ENCODE assay signal across 10 cellular contexts in genomic region chr5:87410941-87411340, GRCh38. TPM values are rescaled to one million over a fixed set of nuclear protein-coding genes. Genes with fewer than 3 reads are reported as not detected.
DNase-seq lines count a peak whose midpoint lies in the region; ATAC-seq, FAIRE-seq and TF ChIP-seq lines count a peak whose summit lies in the region.
"Had no signal": no experiment of that assay in that cellular context is flagged by ENCODE, and none has a peak within 500 bp of the region (broad histone marks: within the 10 kb centered on the region; RNA-seq: fewer than 3 reads in every experiment).

No MANE protein-coding gene starts in this region.

- H3K79me2 ChIP-seq in endothelial cell of umbilical vein (ENCODE audit: control insufficient read depth, insufficient read depth, low read length), result peaks cover 56% of the 10 kb centered on the region

- H3K9me1 ChIP-seq in endothelial cell of umbilical vein (replicated peaks; ENCODE audit: control insufficient read depth, extremely low read depth, insufficient read depth, low read length), result no peaks in the 10 kb centered on the region

- intact Hi-C loops in Panc1 (cut with micrococcal nuclease; ENCODE audit: unreplicated experiment), result no loop called here
- intact Hi-C loops in endothelial cell of umbilical vein (cut with micrococcal nuclease), result loop anchor here (5.0 kb wide), 4 partner anchors 289 to 1271 kb away; partner anchors contain the start of gene COX7C

- WGBS in tibial nerve, 2 donors, result 66 to 71% methylated on average over 2 of the region's 2 CpGs

- H3K9me3 ChIP-seq in Panc1 (ENCODE audit: control insufficient read depth, insufficient read depth, low read depth, low read length), result no peaks in the 10 kb centered on the region
- no peaks in the 10 kb centered on the region for H3K9me3 ChIP-seq in endothelial cell of umbilical vein (replicated peaks; ENCODE audit: control insufficient read depth, insufficient read depth, low read length)
- H3K9me3 ChIP-seq in tibial nerve, result no peaks in the 10 kb centered on the region

- POLR2A ChIA-PET in Panc1 (lab: Charles Lee) (interaction anchor here (1.0 kb wide), 1 partner anchor 11 kb away, joined by 3 read pairs; no protein-coding TSS in a partner anchor), endothelial cell of umbilical vein (lab: Charles Lee) (no interaction called here)

- TF ChIP-seq POLR2A in endothelial cell of umbilical vein (IDR thresholded peaks at IDR 0.05; ENCODE audit: low read depth, low read length), result no peak
- no peak for TF ChIP-seq POLR2A in tibial nerve (IDR thresholded peaks at IDR 0.05)

- peak overlapping the region; percentile 16; the same call in 1 of the 2 replicates for H3K4me3 ChIP-seq in GM08714 (ENCODE audit: low read length)
- peak overlapping the region; percentile 82 to 94; a peak in 3 of 4 replicates for H3K4me3 ChIP-seq in Panc1 (ENCODE audit: low read depth in 2 of 2, low read length in 2 of 2)
- H3K4me3 ChIP-seq in endothelial cell of umbilical vein (replicated peaks in 1 of 3; ENCODE audit: insufficient read depth in 1 of 3, low read depth in 1 of 3, low read length in 3 of 3), result peak overlapping the region in 1 of 3 experiments; percentile 96
- peak overlapping the region; percentile 97 for H3K4me3 ChIP-seq in retinal pigment epithelial cell (ENCODE audit: low read length)
- H3K4me3 ChIP-seq in tibial nerve, result peak overlapping the region in 1 of 4 donors; percentile 96

- H3K36me3 ChIP-seq in Panc1 (ENCODE audit: control insufficient read depth, insufficient read depth, low read length) (peaks cover 42% of the 10 kb centered on the region), endothelial cell of umbilical vein (ENCODE audit: control insufficient read depth in 2 of 2, extremely low read depth in 1 of 2, insufficient read depth in 2 of 2, low read length in 2 of 2) (peaks cover 2 to 11% of the 10 kb centered on the region in 2 experiments), tibial nerve (peaks cover 0 to 35% (median 0%) of the 10 kb centered on the region in 3 donors)

- H3K27me3 ChIP-seq in Panc1 (ENCODE audit: control insufficient read depth, insufficient read depth, low read length), result no peaks in the 10 kb centered on the region
- no peaks in the 10 kb centered on the region for H3K27me3 ChIP-seq in endothelial cell of umbilical vein (ENCODE audit: control insufficient read depth in 2 of 2, insufficient read depth in 2 of 2, low read length in 2 of 2)
- H3K27me3 ChIP-seq in tibial nerve, result no peaks in the 10 kb centered on the region

- no peak overlapping the region for H2AFZ ChIP-seq in endothelial cell of umbilical vein (ENCODE audit: low read depth, low read length)

- H3K4me1 ChIP-seq in Panc1 (ENCODE audit: control insufficient read depth, insufficient read depth, low read length) (peaks cover 12% of the 10 kb centered on the region; the same call in 1 of the 2 replicates), endothelial cell of umbilical vein (ENCODE audit: control insufficient read depth, extremely low read depth, insufficient read depth, low read length) (peaks cover 18% of the 10 kb centered on the region), tibial nerve (peaks cover 0 to 52% (median 10%) of the 10 kb centered on the region in 4 donors)

- dilution Hi-C loops in endothelial cell of umbilical vein (cut with MboI; ENCODE audit: extremely low pct_ligation_motif_present, low sequenced_read_pairs), result no loop called here

- in situ Hi-C loops in Panc1 (cut with HindIII; ENCODE audit: low pct_unique_long_range_greater_than_20kb, low sequenced_read_pairs), result no loop called here

- H4K20me1 ChIP-seq in endothelial cell of umbilical vein (replicated peaks; ENCODE audit: control insufficient read depth, extremely low read depth, insufficient read depth, low read length), result peaks cover 3% of the 10 kb centered on the region

- no peak for DNase-seq in Panc1 (ENCODE audit: low read depth, low spot score)
- DNase-seq in endothelial cell of umbilical vein (ENCODE audit: low read depth, low spot score), result no peak
- DNase-seq in retinal pigment epithelial cell (ENCODE audit: low read depth), result peak; percentile 94
- DNase-seq in tibial nerve (ENCODE audit: low spot score in 2 of 2), result no peak
- DNase-seq in superior temporal gyrus (ENCODE audit: extremely low spot score), result no peak
- DNase-seq in SKM-1 treated with dmso at 0.1 percent for 144 hours (lab: John Stamatoyannopoulos, UW; ENCODE audit: unreplicated experiment), result no peak
- DNase-seq in COLO668 (lab: John Stamatoyannopoulos, UW; ENCODE audit: unreplicated experiment), result no peak
- DNase-seq: kidney, NCI-H187 had no signal

- BruUV-seq in Panc1 (replicated peaks; lab: Mats Ljungman, UMichigan) (no TSS peak), endothelial cell of umbilical vein (replicated peaks; lab: Mats Ljungman, UMichigan) (no TSS peak)

- H3K27ac ChIP-seq in Panc1 (ENCODE audit: low read length) (peak overlapping the region; percentile 97), endothelial cell of umbilical vein (ENCODE audit: insufficient read depth, low read depth, low read length) (peak overlapping the region; percentile 97), tibial nerve (peak overlapping the region in 2 of 4 donors; percentile 98 to 100)

- CTCF ChIA-PET in Panc1 (lab: Charles Lee), result no interaction called here
- CTCF ChIA-PET in endothelial cell of umbilical vein (lab: Charles Lee), result interaction anchor here (1.1 to 4.2 kb wide), 3 partner anchors 8 to 1280 kb away, joined by 3 to 33 read pairs (median 10); no protein-coding TSS in a partner anchor

- no peak for ATAC-seq in Panc1

- no peak for TF ChIP-seq EP300 in tibial nerve (IDR thresholded peaks at IDR 0.05)

- FAIRE-seq in endothelial cell of umbilical vein (lab: Jason Lieb, UNC), result no peak

- H3K4me2 ChIP-seq in endothelial cell of umbilical vein (ENCODE audit: insufficient read depth, low read length), result peak overlapping the region; percentile 88

- TF ChIP-seq CTCF in Panc1 (IDR thresholded peaks at IDR 0.05), result no peak
- no peak for TF ChIP-seq CTCF in endothelial cell of umbilical vein (IDR thresholded peaks at IDR 0.05; ENCODE audit: extremely low read depth in 1 of 2, insufficient read depth in 1 of 2, low read depth in 1 of 2, low read length in 2 of 2)
- no peak for TF ChIP-seq CTCF in retinal pigment epithelial cell (conservative IDR thresholded peaks at IDR 0.05; ENCODE audit: low read depth, low read length)
- TF ChIP-seq CTCF in tibial nerve (IDR thresholded peaks at IDR 0.05), result no peak

- H3K9ac ChIP-seq in endothelial cell of umbilical vein (replicated peaks; ENCODE audit: extremely low read depth, insufficient read depth, low read length), result peak overlapping the region; percentile 98

TF ChIP-seq in endothelial cell of umbilical vein, 7 proteins besides CTCF, POLR2A, EP300 and RAD21:
- no peak for TF ChIP-seq FOS (IDR thresholded peaks at IDR 0.05; ENCODE audit: borderline replicate concordance, insufficient read depth, low read length)
- TF ChIP-seq EZH2 (IDR thresholded peaks at IDR 0.05; ENCODE audit: borderline replicate concordance, low read depth, low read length, severe bottlenecking), result no peak
- no peak for TF ChIP-seq JUN (IDR thresholded peaks at IDR 0.05; ENCODE audit: borderline replicate concordance, insufficient read depth, insufficient read length, low read depth)
- TF ChIP-seq, protein P1, sequence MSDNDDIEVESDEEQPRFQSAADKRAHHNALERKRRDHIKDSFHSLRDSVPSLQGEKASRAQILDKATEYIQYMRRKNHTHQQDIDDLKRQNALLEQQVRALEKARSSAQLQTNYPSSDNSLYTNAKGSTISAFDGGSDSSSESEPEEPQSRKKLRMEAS (IDR thresholded peaks at IDR 0.05; ENCODE audit: insufficient read depth, insufficient read length), result no peak
- TF ChIP-seq MYC (IDR thresholded peaks at IDR 0.05; ENCODE audit: low read depth, low read length), result no peak
- no peak for TF ChIP-seq GATA2 (IDR thresholded peaks at IDR 0.05; ENCODE audit: insufficient read depth, insufficient read length, low read depth, low read length)
- no peak for TF ChIP-seq POLR2AphosphoS5 (IDR thresholded peaks at IDR 0.05; ENCODE audit: insufficient read depth, low read depth, low read length)

RNA-seq across cellular contexts. Expression of gene CCNH, which starts 1.8 kb away (rescaled TPM):
- 44.0 TPM for total RNA-seq in Panc1 (2021; ENCODE audit: unreplicated experiment)
- 33.1 TPM for polyA plus RNA-seq in Panc1 (2012; ENCODE audit: insufficient read length)
- 50.6 and 54.1 TPM in 2 replicates for total RNA-seq in endothelial cell of umbilical vein
- polyA plus RNA-seq in endothelial cell of umbilical vein, result 22.1 and 47.9 TPM in 2 replicates
- polyA plus RNA-seq in endothelial cell of umbilical vein (2011; cell fraction: cytosol; rRNA removed), result 45.8 and 58.1 TPM in 2 replicates
- 62.4 and 80.4 TPM in 2 replicates for polyA plus RNA-seq in endothelial cell of umbilical vein (2011; cell fraction: nucleus; rRNA removed)
- polyA plus RNA-seq in endothelial cell of umbilical vein (2012), result 45.6 and 59.8 TPM in 2 replicates
- polyA minus RNA-seq in endothelial cell of umbilical vein, result 73.7 and 94.4 TPM in 2 replicates
- polyA minus RNA-seq in endothelial cell of umbilical vein (2011; cell fraction: cytosol; rRNA and poly(A)+ RNA removed), result 37.4 TPM
- 150 and 193 TPM in 2 replicates for polyA minus RNA-seq in endothelial cell of umbilical vein (2011; cell fraction: nucleus; rRNA and poly(A)+ RNA removed)
- 100 to 1,000 TPM; 116 to 183 (median 158) TPM for total RNA-seq in tibial nerve
